In the genomic region with DNA sequence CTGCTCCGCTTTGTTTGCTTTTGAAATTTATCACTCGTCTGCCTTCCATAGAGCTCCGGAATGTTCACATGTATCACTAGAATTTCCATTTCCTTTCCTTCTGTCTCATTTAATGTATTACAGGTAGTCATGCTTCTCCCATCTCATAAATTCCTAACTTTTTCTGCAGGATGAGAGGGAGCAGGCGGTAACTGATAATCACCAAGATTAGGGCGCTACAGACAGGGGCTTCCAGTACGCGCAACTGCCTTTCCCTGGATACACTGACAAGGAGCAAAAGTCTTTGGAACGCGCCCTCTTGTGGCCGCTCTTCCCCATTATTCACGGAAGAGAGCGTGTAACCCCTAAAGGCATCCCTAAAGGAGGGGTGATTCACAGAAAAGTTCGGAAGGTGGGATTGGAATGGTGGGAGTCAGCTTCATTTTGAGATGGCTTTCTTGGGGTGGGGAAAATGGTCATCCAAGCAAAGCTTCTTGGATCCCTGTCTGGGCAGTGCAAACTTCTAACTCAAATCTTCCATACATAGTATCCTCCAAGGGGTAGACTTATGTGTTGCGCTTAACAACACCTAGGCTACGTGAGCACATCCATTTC, we compare ENCODE assay signal across 8 cellular contexts. TPM values are rescaled to one million over a fixed set of nuclear protein-coding genes. Genes with fewer than 3 reads are reported as not detected.
DNase-seq lines count a peak whose midpoint lies in the region; ATAC-seq and TF ChIP-seq lines count a peak whose summit lies in the region.

No MANE protein-coding gene starts in this region.

- no peak for ATAC-seq in T-cell (replicated peaks in 1 of 4)
- ATAC-seq in GM19035 (IDR thresholded peaks at IDR 0.05; ENCODE audit: unreplicated experiment) = no peak

- H3K27ac Mint-ChIP-seq in Calu3 (ENCODE audit: unreplicated experiment) (peak overlapping the region; percentile 66), MCF 10A (ENCODE audit: low read depth, unreplicated experiment) (peak overlapping the region; percentile 59), T-cell (no peak overlapping the region)

- H3K36me3 ChIP-seq in GM23248 (ENCODE audit: low read depth) (no peaks in the 10 kb centered on the region), skeletal muscle tissue (ENCODE audit: control insufficient read depth in 3 of 3, insufficient read depth in 3 of 3, low read length in 3 of 3) (no peaks in the 10 kb centered on the region)

- POLR2A ChIA-PET in MCF 10A (lab: Yijun Ruan, JAX) (interaction anchor here (0.6 to 2.1 kb wide), 5 partner anchors 9 to 1322 kb away, joined by 3 to 7 read pairs (median 4); no protein-coding TSS in a partner anchor), T-cell (lab: Charles Lee) (no interaction called here)

- peak overlapping the region; percentile 81 for H3K4me2 ChIP-seq in GM23248 (ENCODE audit: unreplicated experiment)

- H3K4me1 Mint-ChIP-seq in Calu3 (ENCODE audit: low read depth, unreplicated experiment) (peaks cover 63% of the 10 kb centered on the region), MCF 10A (ENCODE audit: insufficient read depth, unreplicated experiment) (peaks cover 59% of the 10 kb centered on the region), T-cell (peaks cover 5 to 12% (median 5%) of the 10 kb centered on the region in 3 donors)

- peak overlapping the region; percentile 88 for H2AFZ ChIP-seq in GM23248

- H3K4me3 Mint-ChIP-seq in Calu3 (ENCODE audit: low read depth, unreplicated experiment) (peak overlapping the region; percentile 87), MCF 10A (ENCODE audit: unreplicated experiment) (peak overlapping the region; percentile 76), T-cell (no peak overlapping the region)

- H3K36me3 Mint-ChIP-seq in Calu3 (ENCODE audit: insufficient read depth, unreplicated experiment) (peaks cover 95% of the 10 kb centered on the region), MCF 10A (ENCODE audit: insufficient read depth, unreplicated experiment) (no peaks in the 10 kb centered on the region), T-cell (no peaks in the 10 kb centered on the region)

- peak overlapping the region; percentile 77 for H3K4me3 ChIP-seq in GM23248
- peak overlapping the region in 2 of 3 donors; percentile 33 to 67 for H3K4me3 ChIP-seq in skeletal muscle tissue (ENCODE audit: low read length in 3 of 3)

- H3K9me2 ChIP-seq in GM23248 (ENCODE audit: insufficient read depth) = no peaks in the 10 kb centered on the region

- peaks cover 75% of the 10 kb centered on the region for H3K79me2 ChIP-seq in GM23248 (ENCODE audit: insufficient read depth)

- in situ Hi-C loops in GM23248 (cut with MboI) = no loop called here

- WGBS in GM23248 (ENCODE audit: low coverage in 1 of 2, low lambda C conversion rate in 2 of 2, missing lambda C conversion rate in 2 of 2), 2 experiments = 12 to 16% methylated on average over 15 of the region's 15 CpGs

- H3K27me3 Mint-ChIP-seq in Calu3 (ENCODE audit: unreplicated experiment) (no peaks in the 10 kb centered on the region), MCF 10A (ENCODE audit: insufficient read depth, unreplicated experiment) (no peaks in the 10 kb centered on the region), T-cell (peaks cover 34 to 37% of the 10 kb centered on the region in 2 donors)

- peak; percentile 86 for DNase-seq in Calu3
- peak; percentile 89 for DNase-seq in GM23248
- DNase-seq in NCI-H774 (lab: John Stamatoyannopoulos, UW) = peak; percentile 2
- peak; percentile 89 for DNase-seq in MCF 10A (ENCODE audit: unreplicated experiment)
- DNase-seq in iPS-NIHi7 (ENCODE audit: extremely low spot score) = peak; percentile 70
- DNase-seq in T-cell = no peak

- H4K20me1 ChIP-seq in GM23248 (ENCODE audit: insufficient read depth) = no peaks in the 10 kb centered on the region

- no TSS peak for BruUV-seq in Calu3 (replicated peaks; lab: Mats Ljungman, UMichigan)
- no TSS peak for BruUV-seq in MCF 10A (replicated peaks; lab: Mats Ljungman, UMichigan)

- H3K9me3 Mint-ChIP-seq in Calu3 (ENCODE audit: low read depth, unreplicated experiment) = no peaks in the 10 kb centered on the region
- H3K9me3 Mint-ChIP-seq in MCF 10A (ENCODE audit: unreplicated experiment) = no peaks in the 10 kb centered on the region
- H3K9me3 Mint-ChIP-seq in T-cell = no peaks in the 10 kb centered on the region

- H3F3A ChIP-seq in GM23248 (ENCODE audit: insufficient read depth) = peaks cover 63% of the 10 kb centered on the region

- intact Hi-C loops in Calu3 (cut with micrococcal nuclease; ENCODE audit: unreplicated experiment) = loop anchor here (1.0 to 10.0 kb wide), 5 partner anchors 122 to 864 kb away; no protein-coding TSS in a partner anchor
- intact Hi-C loops in MCF 10A (cut with micrococcal nuclease) = loop anchor here (1.0 to 10.0 kb wide), 7 partner anchors 472 to 862 kb away; no protein-coding TSS in a partner anchor

- peaks cover 40% of the 10 kb centered on the region for H3K4me1 ChIP-seq in GM23248 (ENCODE audit: insufficient read depth)
- H3K4me1 ChIP-seq in skeletal muscle tissue (ENCODE audit: control insufficient read depth in 3 of 3, insufficient read depth in 3 of 3, low read length in 3 of 3) = peaks cover 3 to 11% (median 8%) of the 10 kb centered on the region in 3 donors

- TF ChIP-seq CTCF in Calu3 (IDR thresholded peaks at IDR 0.05; ENCODE audit: unreplicated experiment) (peak; percentile 96), MCF 10A (IDR thresholded peaks at IDR 0.05; ENCODE audit: unreplicated experiment) (peak; percentile 69)

- CTCF ChIA-PET in Calu3 (lab: Charles Lee) = interaction anchor here (0.5 to 1.3 kb wide), 5 partner anchors 563 to 1421 kb away, joined by 3 to 9 read pairs (median 3); no protein-coding TSS in a partner anchor
- CTCF ChIA-PET in MCF 10A (lab: Yijun Ruan, JAX) = interaction anchor here (0.5 to 3.6 kb wide), 61 partner anchors 9 to 1489 kb away, joined by 3 to 30 read pairs (median 3); no protein-coding TSS in a partner anchor
- CTCF ChIA-PET in T-cell (lab: Charles Lee) = interaction anchor here in 1 of 2 donors (1.3 kb wide), 1 partner anchor 10 kb away, joined by 6 read pairs; no protein-coding TSS in a partner anchor

- H3K27me3 ChIP-seq in GM23248 (replicated peaks; ENCODE audit: insufficient read depth) (no peaks in the 10 kb centered on the region), skeletal muscle tissue (ENCODE audit: control insufficient read depth in 3 of 3, insufficient read depth in 3 of 3, low read length in 3 of 3) (peaks cover 5 to 15% (median 8%) of the 10 kb centered on the region in 3 donors)

- H3K9ac ChIP-seq in GM23248 (peak overlapping the region; percentile 81), skeletal muscle tissue (ENCODE audit: low read depth in 1 of 3, low read length in 3 of 3) (no peak overlapping the region)

- H3K27ac ChIP-seq in GM23248 (peak overlapping the region; percentile 86), skeletal muscle tissue (ENCODE audit: low read depth, low read length) (peak overlapping the region; percentile 54)

- H3K9me3 ChIP-seq in GM23248 (ENCODE audit: low read depth) (no peaks in the 10 kb centered on the region), skeletal muscle tissue (ENCODE audit: control insufficient read depth in 3 of 3, low read length in 3 of 3) (no peaks in the 10 kb centered on the region)

RNA-seq across cellular contexts. Expression of a gene that starts 6.5 kb away (rescaled TPM):
- total RNA-seq in Calu3 (2022) (44.5 and 68.9 TPM in 2 replicates), MCF 10A (2022) (10.0 and 14.3 TPM in 2 replicates), skeletal muscle tissue (4.7 TPM), T-cell (under 1 TPM in 2 of 5 donors, not detected in 3; 0.09 to 0.16 TPM)
- 5.2 and 5.5 TPM in 2 replicates for total RNA-seq in GM23248 (2014; rRNA removed; shearing (Covaris generic))
- polyA plus RNA-seq in GM23248 (2016; fragmentation: Nextera tagmentation; extraction: Ambion mirVana) = 7.9 and 8.8 TPM in 2 replicates

Comparison
In these comparisons a context has a peak if more than half of its experiments do, and no peak if none do; other contexts are left out.
1. DNase-seq: peak in Calu3 (single experiment), GM23248 (single experiment), NCI-H774 (single experiment), MCF 10A (single experiment) and iPS-NIHi7 (single experiment); none in T-cell (0 of 34).
2. H3K27ac Mint-ChIP-seq: peak in Calu3 (single experiment) and MCF 10A (single experiment); none in T-cell (0 of 2).
3. H3K4me3 Mint-ChIP-seq: peak in Calu3 (single experiment) and MCF 10A (single experiment); none in T-cell (0 of 3).